35 cellular contexts compared by ENCODE assay signal in genomic region chr5:128116445-128116844, GRCh38.
"Had no signal": no experiment of that assay in that cellular context is flagged by ENCODE, and none has a peak within 500 bp of the region (broad histone marks: within the 10 kb centered on the region; RNA-seq: fewer than 3 reads in every experiment).

No MANE protein-coding gene starts in this region.

- H3K4me3 ChIP-seq: MG63 had no signal

- DNase-seq: Kasumi-1, MG63, MM.1S, MV-4-11, NCI-H1048, NCI-H1092, NCI-H1092 treated with DMSO at 0.1 percent for 48 hours, NCI-H1105, NCI-H1105 treated with DMSO at 0.1 percent for 48 hours, NCI-H1417, NCI-H1417 treated with DMSO at 0.1 percent for 48 hours, NCI-H1436, NCI-H1436 treated with DMSO at 0.1 percent for 48 hours, NCI-H146, NCI-H1694, NCI-H1694 treated with DMSO at 0.1 percent for 48 hours, NCI-H187, NCI-H187 treated with DMSO at 0.1 percent for 48 hours, NCI-H1930, NCI-H2029, NCI-H2029 treated with DMSO at 0.1 percent for 48 hours, NCI-H2081, NCI-H2081 treated with DMSO at 0.1 percent for 48 hours, NCI-H2107, NCI-H2171, NCI-H2171 treated with DMSO at 0.1 percent for 48 hours, NCI-H2227 treated with DMSO at 0.1 percent for 48 hours, NCI-H226, NCI-H345, NCI-H446, NCI-H446 treated with DMSO at 0.1 percent for 48 hours, NCI-H510A, NCI-H510A treated with DMSO at 0.1 percent for 48 hours, NCI-H524, NCI-H524 treated with DMSO at 0.1 percent for 48 hours had no signal

- H3K27me3 ChIP-seq: MG63 had no signal
